ENCODE assay signal across 13 cellular contexts in the genomic region with DNA sequence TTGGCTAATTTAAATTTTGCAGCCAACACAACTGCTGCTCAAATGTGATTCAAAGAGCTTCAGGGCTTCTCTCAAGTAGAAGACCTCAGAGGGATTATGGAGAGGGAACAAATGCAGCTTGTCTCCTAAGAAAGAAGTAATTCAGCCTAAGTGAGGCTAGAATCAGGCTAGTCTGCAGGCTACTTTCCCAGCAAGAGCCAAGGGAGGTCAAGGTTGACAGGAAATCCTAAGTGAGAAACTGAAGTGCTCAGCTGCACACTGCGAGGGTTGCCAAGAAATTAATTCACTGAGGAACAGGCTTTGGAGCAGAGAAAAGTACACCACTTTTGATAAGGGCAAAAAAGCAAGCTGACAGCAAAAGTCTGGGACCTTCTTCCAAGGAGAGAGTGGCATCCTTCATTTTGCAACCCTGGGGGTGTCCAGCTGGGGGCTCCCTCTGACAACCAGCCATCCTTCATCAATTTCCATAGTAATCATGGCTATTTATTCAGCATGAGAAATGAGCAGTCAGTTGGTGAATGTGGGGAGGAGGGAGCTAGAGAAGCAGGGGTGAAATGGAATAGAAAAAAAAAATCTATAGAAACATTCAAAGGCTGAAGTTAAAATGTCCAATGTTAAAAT.
DNase-seq lines count a peak whose midpoint lies in the region; ATAC-seq, FAIRE-seq and TF ChIP-seq lines count a peak whose summit lies in the region.
"Had no signal": no experiment of that assay in that cellular context is flagged by ENCODE, and none has a peak within 500 bp of the region (broad histone marks: within the 10 kb centered on the region; RNA-seq: fewer than 3 reads in every experiment).

No MANE protein-coding gene starts in this region.

- H3K79me2 ChIP-seq in K562 (ENCODE audit: control insufficient read depth, insufficient read depth, low read length) = no peaks in the 10 kb centered on the region

- H3K4me1 ChIP-seq in K562 (replicated peaks in 1 of 2; ENCODE audit: control insufficient read depth in 2 of 2, insufficient read depth in 2 of 2, low read length in 2 of 2) = no peaks in the 10 kb centered on the region
- peaks cover 0 to 10% of the 10 kb centered on the region in 2 donors for H3K4me1 ChIP-seq in thyroid gland

- no peak overlapping the region for H2AFZ ChIP-seq in K562 (ENCODE audit: low read depth, low read length)

- TF ChIP-seq CTCF in K562 (IDR thresholded peaks at IDR 0.05 in 2 of 3, conservative IDR thresholded peaks at IDR 0.05 in 1 of 3; ENCODE audit: insufficient read depth in 2 of 3, low read depth in 1 of 3, low read length in 3 of 3) (peak; percentile 25 to 47 (median 35); a peak in 3 of 6 replicates), thyroid gland (IDR thresholded peaks at IDR 0.05) (peak in 2 of 6 experiments; percentile 14 to 18)

- H4K20me1 ChIP-seq in K562 (replicated peaks; ENCODE audit: control insufficient read depth, insufficient read depth, low read length) = no peaks in the 10 kb centered on the region

- H3K4me2 ChIP-seq in K562 (ENCODE audit: insufficient read depth, low read length) = no peak overlapping the region

- H3K4me3 ChIP-seq in K562 (no peak overlapping the region), thyroid gland (replicated peaks in 1 of 3) (no peak overlapping the region)

- TF ChIP-seq RAD21 in K562 (CRISPR knock-in tag; conservative IDR thresholded peaks at IDR 0.05 in 1 of 2, IDR thresholded peaks at IDR 0.05 in 1 of 2) = peak in 1 of 2 experiments; percentile 43; a peak in 2 of 4 replicates

- BruUV-seq in K562 (replicated peaks; lab: Mats Ljungman, UMichigan) = no TSS peak

- no peaks in the 10 kb centered on the region for H3K36me3 ChIP-seq in K562 (ENCODE audit: control insufficient read depth, insufficient read depth, low read length)
- no peaks in the 10 kb centered on the region for H3K36me3 ChIP-seq in thyroid gland

- ATAC-seq in K562 (no peak), HG03520 (IDR thresholded peaks at IDR 0.05; ENCODE audit: unreplicated experiment) (no peak)

- H3K9me3 ChIP-seq in K562 (replicated peaks; ENCODE audit: control insufficient read depth, insufficient read depth, low read depth, low read length) (no peaks in the 10 kb centered on the region), thyroid gland (no peaks in the 10 kb centered on the region)

- in situ Hi-C loops in K562 (cut with MboI) = no loop called here

- intact Hi-C loops in K562 (cut with micrococcal nuclease) (no loop called here), thyroid gland (cut with DNase I) (no loop called here), posterior vena cava (cut with DNase I) (no loop called here)

- 7% methylated on average over 1 of the region's 1 CpG for WGBS in K562 (ENCODE audit: insufficient coverage, low coverage, missing lambda C conversion rate)
- 0 to 18% methylated on average over 1 of the region's 1 CpG for WGBS in thyroid gland, 2 donors

- H3K27ac ChIP-seq in K562 (ENCODE audit: extremely low read depth, low read depth, low read length) = no peak overlapping the region
- H3K27ac ChIP-seq in thyroid gland = no peak overlapping the region

- no peak for TF ChIP-seq POLR2A in K562 (conservative IDR thresholded peaks at IDR 0.05)
- no peak for TF ChIP-seq POLR2A in thyroid gland (IDR thresholded peaks at IDR 0.05)

- FAIRE-seq in K562 (lab: Jason Lieb, UNC) = no peak

- CTCF ChIA-PET in K562 (lab: Yijun Ruan, JAX; ENCODE audit: low intra/inter-chr PET ratio) = no interaction called here

- H3K9ac ChIP-seq in K562 (ENCODE audit: insufficient read depth in 1 of 2, low read depth in 2 of 2, low read length in 2 of 2) = no peak overlapping the region

- DNase-seq in NCI-H526 (lab: John Stamatoyannopoulos, UW) (peak; percentile 3 to 24), NCI-H526 treated with DMSO at 0.1 percent for 48 hours (lab: John Stamatoyannopoulos, UW) (no peak), K562 (ENCODE audit: extremely low read depth in 1 of 4, low spot score in 3 of 4) (peak; percentile 1 to 17 (median 9)), iris pigment epithelial cell (ENCODE audit: low read depth) (peak; percentile 8), thyroid gland (peak; percentile 64 to 73), posterior vena cava (ENCODE audit: low spot score) (no peak)
- DNase-seq in activated naive CD4-positive, alpha-beta T cell (lab: John Stamatoyannopoulos, UW) = no peak
- DNase-seq: activated CD4-positive, alpha-beta T cell treated with anti-CD3 and anti-CD28 coated beads, Interleukin-2, amount 10 ng/mL, durations not matched to agents 7 days and 5 days; NCI-H1048; RPMI8226; stimulated activated CD4-positive, alpha-beta T cell treated with anti-CD3 and anti-CD28 coated beads, Interleukin-4, amount 100 ng/mL, for 1 hour; trophoblast cell had no signal

- POLR2A ChIA-PET in K562 (lab: Yijun Ruan, JAX) = no interaction called here

- H3K27me3 ChIP-seq in K562 (ENCODE audit: control insufficient read depth in 2 of 2, insufficient read depth in 2 of 2, low read length in 2 of 2) = no peaks in the 10 kb centered on the region; a peak in 1 of 5 replicates
- H3K27me3 ChIP-seq in thyroid gland = no peaks in the 10 kb centered on the region

- TF ChIP-seq EP300 in K562 (IDR thresholded peaks at IDR 0.05; ENCODE audit: low read length) = no peak

- H3K9me1 ChIP-seq in K562 (ENCODE audit: control insufficient read depth, insufficient read depth, low read length) = no peaks in the 10 kb centered on the region

TF ChIP-seq in K562, 482 proteins besides CTCF, POLR2A, EP300 and RAD21:
- TF ChIP-seq, protein P1, sequence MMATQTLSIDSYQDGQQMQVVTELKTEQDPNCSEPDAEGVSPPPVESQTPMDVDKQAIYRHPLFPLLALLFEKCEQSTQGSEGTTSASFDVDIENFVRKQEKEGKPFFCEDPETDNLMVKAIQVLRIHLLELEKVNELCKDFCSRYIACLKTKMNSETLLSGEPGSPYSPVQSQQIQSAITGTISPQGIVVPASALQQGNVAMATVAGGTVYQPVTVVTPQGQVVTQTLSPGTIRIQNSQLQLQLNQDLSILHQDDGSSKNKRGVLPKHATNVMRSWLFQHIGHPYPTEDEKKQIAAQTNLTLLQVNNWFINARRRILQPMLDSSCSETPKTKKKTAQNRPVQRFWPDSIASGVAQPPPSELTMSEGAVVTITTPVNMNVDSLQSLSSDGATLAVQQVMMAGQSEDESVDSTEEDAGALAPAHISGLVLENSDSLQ (IDR thresholded peaks at IDR 0.05) = no peak
- peak; percentile 20; the same call in 1 of the 2 replicates for TF ChIP-seq STAG1 (CRISPR knock-in tag; IDR thresholded peaks at IDR 0.05; ENCODE audit: borderline replicate concordance)

Comparison
In these comparisons a context has a peak if more than half of its experiments do, and no peak if none do; other contexts are left out.
1. DNase-seq: peak in NCI-H526 (2 of 2), K562 (4 of 4), iris pigment epithelial cell (single experiment) and thyroid gland (2 of 2); none in NCI-H526 treated with DMSO at 0.1 percent for 48 hours (single experiment), activated naive CD4-positive, alpha-beta T cell (0 of 4) and posterior vena cava (single experiment).